8 cellular contexts compared by ENCODE assay signal in genomic region chr1:1574721-1575537, GRCh38. TPM values are rescaled to one million over a fixed set of nuclear protein-coding genes. Genes with fewer than 3 reads are reported as not detected.
DNase-seq lines count a peak whose midpoint lies in the region; ATAC-seq and TF ChIP-seq lines count a peak whose summit lies in the region.

Gene SSU72 (minus strand): TSS chr1:1574863. CDS start chr1:1574557, 306 bp downstream.

- TF ChIP-seq CTCF in endodermal cell (conservative IDR thresholded peaks at IDR 0.05), result no peak
- no peak for TF ChIP-seq CTCF in mesothelial cell of epicardium (IDR thresholded peaks at IDR 0.05; ENCODE audit: unreplicated experiment)

- H3K4me3 ChIP-seq in endodermal cell (ENCODE audit: low read length), result peak within 1 kb of the TSS; percentile 85

- no peaks in the 10 kb centered on the region for H3K9me3 ChIP-seq in endodermal cell (ENCODE audit: control insufficient read depth, low read length)

- H3K27ac ChIP-seq in endodermal cell (ENCODE audit: low read depth, low read length), result peak within 1 kb of the TSS; percentile 96

- H3K36me3 ChIP-seq in endodermal cell (ENCODE audit: control insufficient read depth, insufficient read depth, low read length), result peaks cover 15% of the 10 kb centered on the region

- peaks cover 28% of the 10 kb centered on the region for H3K4me1 Mint-ChIP-seq in activated CD8-positive, alpha-beta memory T cell treated with anti-CD3 and anti-CD28 coated beads, Interleukin-2, amount 10 ng/mL, durations not matched to agents 7 days and 5 days
- H3K4me1 Mint-ChIP-seq in endodermal cell, result peaks cover 9% of the 10 kb centered on the region
- peaks cover 23% of the 10 kb centered on the region for H3K4me1 Mint-ChIP-seq in mesothelial cell of epicardium

- H3K9me3 Mint-ChIP-seq in activated CD8-positive, alpha-beta memory T cell treated with anti-CD3 and anti-CD28 coated beads, Interleukin-2, amount 10 ng/mL, durations not matched to agents 7 days and 5 days (ENCODE audit: low read depth), result no peaks in the 10 kb centered on the region
- H3K9me3 Mint-ChIP-seq in endodermal cell (no peaks in the 10 kb centered on the region), mesothelial cell of epicardium (no peaks in the 10 kb centered on the region)

- ATAC-seq in GM19468 (IDR thresholded peaks at IDR 0.05; ENCODE audit: extremely low read depth, unreplicated experiment), result peak; percentile 44
- ATAC-seq in activated CD8-positive, alpha-beta memory T cell treated with anti-CD3 and anti-CD28 coated beads, Interleukin-2, amount 10 ng/mL, durations not matched to agents 7 days and 5 days, result peak; percentile 90

- H3K36me3 Mint-ChIP-seq in activated CD8-positive, alpha-beta memory T cell treated with anti-CD3 and anti-CD28 coated beads, Interleukin-2, amount 10 ng/mL, durations not matched to agents 7 days and 5 days, result peaks cover 11% of the 10 kb centered on the region
- H3K36me3 Mint-ChIP-seq in endodermal cell (ENCODE audit: low read depth) (peaks cover 17% of the 10 kb centered on the region), mesothelial cell of epicardium (peaks cover 5% of the 10 kb centered on the region)

- H3K9ac ChIP-seq in endodermal cell (ENCODE audit: extremely low read depth, low read length, poor library complexity, severe bottlenecking), result peak within 1 kb of the TSS; percentile 99

- 1 to 3% methylated on average over 41 to 87 of the region's 87 CpGs for WGBS in endodermal cell (ENCODE audit: insufficient coverage in 1 of 2, insufficient read length in 1 of 2), 2 experiments

- H3K4me3 Mint-ChIP-seq in activated CD8-positive, alpha-beta memory T cell treated with anti-CD3 and anti-CD28 coated beads, Interleukin-2, amount 10 ng/mL, durations not matched to agents 7 days and 5 days, result peak within 1 kb of the TSS; percentile 94
- H3K4me3 Mint-ChIP-seq in endodermal cell (peak within 1 kb of the TSS; percentile 96), mesothelial cell of epicardium (peak within 1 kb of the TSS; percentile 95)

- peaks cover 8% of the 10 kb centered on the region for H3K27me3 Mint-ChIP-seq in activated CD8-positive, alpha-beta memory T cell treated with anti-CD3 and anti-CD28 coated beads, Interleukin-2, amount 10 ng/mL, durations not matched to agents 7 days and 5 days
- H3K27me3 Mint-ChIP-seq in endodermal cell (ENCODE audit: insufficient read depth) (peaks cover 15% of the 10 kb centered on the region), mesothelial cell of epicardium (ENCODE audit: low read depth) (peaks cover 15% of the 10 kb centered on the region)

- peak; percentile 92 for DNase-seq in CMK (ENCODE audit: low read depth)
- peak; percentile 66 for DNase-seq in HS-27A (ENCODE audit: low read depth)
- DNase-seq in NOMO-1 treated with DMSO at 0.1 percent for 48 hours (lab: John Stamatoyannopoulos, UW; ENCODE audit: unreplicated experiment), result peak; percentile 84
- DNase-seq in activated CD8-positive, alpha-beta memory T cell treated with anti-CD3 and anti-CD28 coated beads, Interleukin-2, amount 10 ng/mL, durations not matched to agents 7 days and 5 days, result peak; percentile 95
- DNase-seq in endodermal cell, result peak; percentile 96
- DNase-seq in mesothelial cell of epicardium (ENCODE audit: low spot score in 2 of 2, unreplicated experiment in 2 of 2), result peak; percentile 92 to 96
- DNase-seq in stimulated activated CD8-positive, alpha-beta memory T cell treated with anti-CD3 and anti-CD28 coated beads, Interleukin-15, amount 100 ng/mL, for 4 hours (ENCODE audit: low read depth in 2 of 2), result peak; percentile 84 to 86

- H3K27me3 ChIP-seq in endodermal cell (ENCODE audit: control insufficient read depth, insufficient read depth, low read length, poor library complexity, severe bottlenecking), result peaks cover 10% of the 10 kb centered on the region

- peak within 1 kb of the TSS; percentile 98 for H3K27ac Mint-ChIP-seq in activated CD8-positive, alpha-beta memory T cell treated with anti-CD3 and anti-CD28 coated beads, Interleukin-2, amount 10 ng/mL, durations not matched to agents 7 days and 5 days
- peak within 1 kb of the TSS; percentile 100 for H3K27ac Mint-ChIP-seq in endodermal cell
- peak within 1 kb of the TSS; percentile 99 for H3K27ac Mint-ChIP-seq in mesothelial cell of epicardium

- H3K4me1 ChIP-seq in endodermal cell (ENCODE audit: control insufficient read depth, insufficient read depth, low read length), result no peaks in the 10 kb centered on the region

- CTCF ChIA-PET in activated CD8-positive, alpha-beta memory T cell treated with anti-CD3 and anti-CD28 coated beads, Interleukin-2, amount 10 ng/mL, durations not matched to agents 7 days and 5 days (lab: Charles Lee), result interaction anchor here (1.0 to 1.1 kb wide), 2 partner anchors 22 to 41 kb away, joined by 3 to 4 read pairs; partner anchors contain the start of gene MIB2

RNA-seq across cellular contexts. Expression of gene SSU72, which starts in this region (rescaled TPM):
- total RNA-seq in activated CD8-positive, alpha-beta memory T cell treated with anti-CD3 and anti-CD28 coated beads, Interleukin-2, amount 10 ng/mL, durations not matched to agents 7 days and 5 days, result 100 to 1,000 TPM; 114 to 132 TPM
- total RNA-seq in endodermal cell (100 to 1,000 TPM; 133 to 138 TPM), mesothelial cell of epicardium (97.2 to 98.8 TPM (median 97.4 TPM) in 3 replicates)
- polyA plus RNA-seq in endodermal cell (2013, experiment 1 of 2), result 130 TPM
- 116 TPM for polyA plus RNA-seq in endodermal cell (2013, experiment 2 of 2)

Comparison
In these comparisons a context has a peak if more than half of its experiments do, and no peak if none do; other contexts are left out.
1. Peak in every context shown above with its lines: DNase-seq, ATAC-seq, H3K4me3 ChIP-seq and H3K27ac ChIP-seq.